Comparison of ENCODE assay signal across 23 cellular contexts in genomic region chr6:2469428-2469827, GRCh38.
DNase-seq lines count a peak whose midpoint lies in the region; ATAC-seq, FAIRE-seq and TF ChIP-seq lines count a peak whose summit lies in the region.
"Had no signal": no experiment of that assay in that cellular context is flagged by ENCODE, and none has a peak within 500 bp of the region (broad histone marks: within the 10 kb centered on the region; RNA-seq: fewer than 3 reads in every experiment).

No MANE protein-coding gene starts in this region.

- H3K9ac ChIP-seq in kidney (ENCODE audit: low read length in 2 of 2): no peak overlapping the region

- no peak overlapping the region for H3K4me3 ChIP-seq in bronchial epithelial cell (ENCODE audit: low read depth, low read length)
- no peak overlapping the region for H3K4me3 ChIP-seq in kidney (ENCODE audit: low read length in 2 of 2)
- no peak overlapping the region for H3K4me3 ChIP-seq in breast epithelium
- H3K4me3 ChIP-seq: GM23338 had no signal

- TF ChIP-seq POLR2A in breast epithelium (IDR thresholded peaks at IDR 0.05): no peak

- H3K9me3 ChIP-seq in kidney (ENCODE audit: control insufficient read depth in 1 of 2, low read length in 2 of 2) (no peaks in the 10 kb centered on the region), breast epithelium (no peaks in the 10 kb centered on the region)
- H3K9me3 ChIP-seq: BE2C had no signal

- H3K36me3 ChIP-seq in bronchial epithelial cell (ENCODE audit: control insufficient read depth, insufficient read depth, low read length): no peaks in the 10 kb centered on the region
- no peaks in the 10 kb centered on the region for H3K36me3 ChIP-seq in kidney (ENCODE audit: control insufficient read depth in 1 of 2, insufficient read depth in 2 of 2, low read length in 2 of 2)
- no peaks in the 10 kb centered on the region for H3K36me3 ChIP-seq in breast epithelium
- H3K36me3 ChIP-seq: BE2C had no signal

- FAIRE-seq in bronchial epithelial cell (lab: Jason Lieb, UNC) (peak; percentile 94), kidney (lab: Jason Lieb, UNC) (no peak), urothelium cell line (lab: Jason Lieb, UNC) (peak; percentile 55)
- FAIRE-seq: A204.1, D721Med, G401.6, GM12891 had no signal

- intact Hi-C loops in kidney (cut with DNase I): no loop called here
- intact Hi-C loops in sciatic nerve (cut with DNase I): no loop called here
- intact Hi-C loops in breast epithelium (cut with DNase I; ENCODE audit: low total_unique reads): no loop called here

- no peak for DNase-seq in bronchial epithelial cell (ENCODE audit: low read depth)
- peak; percentile 39 for DNase-seq in kidney
- DNase-seq in sciatic nerve (ENCODE audit: low spot score): peak; percentile 44
- DNase-seq in urothelium cell line (ENCODE audit: low spot score): no peak
- no peak for DNase-seq in activated naive CD4-positive, alpha-beta T cell (lab: John Stamatoyannopoulos, UW)
- no peak for DNase-seq in midbrain (lab: John Stamatoyannopoulos, UW)
- DNase-seq in breast epithelium (ENCODE audit: low spot score in 2 of 2): no peak
- DNase-seq: ACHN; BE2C; C1 segment of cervical spinal cord; CD4-positive, CD25-positive, alpha-beta regulatory T cell; CD8-positive, alpha-beta memory T cell; COR-L47; H7; HFFc6 had no signal

- H3K27me3 ChIP-seq in bronchial epithelial cell (ENCODE audit: control insufficient read depth, insufficient read depth, low read length) (peaks cover 1% of the 10 kb centered on the region), breast epithelium (no peaks in the 10 kb centered on the region)

- TF ChIP-seq CTCF in bronchial epithelial cell (IDR thresholded peaks at IDR 0.05; ENCODE audit: insufficient read depth, low read length, severe bottlenecking): no peak
- no peak for TF ChIP-seq CTCF in kidney (IDR thresholded peaks at IDR 0.05; ENCODE audit: borderline replicate concordance, extremely low read depth, insufficient read depth)
- TF ChIP-seq CTCF in breast epithelium (IDR thresholded peaks at IDR 0.05): no peak

- H3K4me1 ChIP-seq in kidney (ENCODE audit: control insufficient read depth in 1 of 2, insufficient read depth in 1 of 2, low read depth in 1 of 2, low read length in 2 of 2) (no peaks in the 10 kb centered on the region), breast epithelium (no peaks in the 10 kb centered on the region)
- H3K4me1 ChIP-seq: BE2C had no signal

- no peak overlapping the region for H3K27ac ChIP-seq in kidney (ENCODE audit: low read depth in 2 of 2, low read length in 2 of 2)
- H3K27ac ChIP-seq in breast epithelium: no peak overlapping the region
- H3K27ac ChIP-seq: HL-60 had no signal

- no peak for ATAC-seq in sciatic nerve
- ATAC-seq in GM21390 (IDR thresholded peaks at IDR 0.05; ENCODE audit: unreplicated experiment): no peak
- ATAC-seq: GM23338, HCT116 had no signal

Comparison
In these comparisons a context has a peak if more than half of its experiments do, and no peak if none do; other contexts are left out.
1. DNase-seq: peak in kidney (single experiment) and sciatic nerve (single experiment); none in bronchial epithelial cell (single experiment), urothelium cell line (single experiment), activated naive CD4-positive, alpha-beta T cell (0 of 4), midbrain (single experiment) and breast epithelium (0 of 2).